13 cellular contexts compared by ENCODE assay signal in genomic region chr7:44288381-44288685, GRCh38.
"Had no signal": no experiment of that assay in that cellular context is flagged by ENCODE, and none has a peak within 500 bp of the region (broad histone marks: within the 10 kb centered on the region; RNA-seq: fewer than 3 reads in every experiment).

No MANE protein-coding gene starts in this region.

- H3K9me3 Mint-ChIP-seq: activated naive CD8-positive, alpha-beta T cell treated with anti-CD3 and anti-CD28 coated beads, Interleukin-2, amount 50 U/mL, for 24 hours; activated T-cell treated with anti-CD3 and anti-CD28 coated beads, Interleukin-2, amount 50 U/mL, for 4 hours; central memory CD8-positive, alpha-beta T cell; naive thymus-derived CD4-positive, alpha-beta T cell had no signal

- H3K27ac Mint-ChIP-seq: activated naive CD8-positive, alpha-beta T cell treated with anti-CD3 and anti-CD28 coated beads, Interleukin-2, amount 50 U/mL, for 24 hours; naive thymus-derived CD4-positive, alpha-beta T cell had no signal

- H3K4me1 Mint-ChIP-seq: activated naive CD8-positive, alpha-beta T cell treated with anti-CD3 and anti-CD28 coated beads, Interleukin-2, amount 50 U/mL, for 24 hours; central memory CD8-positive, alpha-beta T cell had no signal

- ATAC-seq: activated naive CD8-positive, alpha-beta T cell treated with anti-CD3 and anti-CD28 coated beads, Interleukin-2, amount 50 U/mL, for 24 hours; activated T-cell treated with anti-CD3 and anti-CD28 coated beads, Interleukin-2, amount 50 U/mL, for 4 hours; naive thymus-derived CD4-positive, alpha-beta T cell; stimulated activated naive CD8-positive, alpha-beta T cell treated with anti-CD3 and anti-CD28 coated beads, Interleukin-15, Interleukin-2, amounts not matched to agents 100 U/mL and 50 U/mL, for 24 hours had no signal

- H3K4me3 Mint-ChIP-seq: activated naive CD8-positive, alpha-beta T cell treated with anti-CD3 and anti-CD28 coated beads, Interleukin-2, amount 50 U/mL, for 24 hours; activated T-cell treated with anti-CD3 and anti-CD28 coated beads, Interleukin-2, amount 50 U/mL, for 4 hours; central memory CD8-positive, alpha-beta T cell; naive thymus-derived CD4-positive, alpha-beta T cell had no signal

- DNase-seq: activated CD4-positive, alpha-beta T cell treated with anti-CD3 and anti-CD28 coated beads, Interleukin-2, amount 50 U/mL, for 48 hours; activated effector memory CD4-positive, alpha-beta T cell treated with Interleukin-2 at 50 U/mL for 16 hours; activated naive CD8-positive, alpha-beta T cell treated with anti-CD3 and anti-CD28 coated beads, Interleukin-2, amount 50 U/mL, for 24 hours; brain microvascular endothelial cell; colonic mucosa; erythroblast; foreskin melanocyte; mesendoderm; retina; stimulated activated naive CD8-positive, alpha-beta T cell treated with anti-CD3 and anti-CD28 coated beads, Interleukin-15, Interleukin-2, amounts not matched to agents 100 U/mL and 50 U/mL, for 24 hours had no signal

- H3K36me3 Mint-ChIP-seq: naive thymus-derived CD4-positive, alpha-beta T cell had no signal
